36 cellular contexts compared by ENCODE assay signal in genomic region chr2:2701813-2702212, GRCh38.
"Had no signal": no experiment of that assay in that cellular context is flagged by ENCODE, and none has a peak within 500 bp of the region (broad histone marks: within the 10 kb centered on the region; RNA-seq: fewer than 3 reads in every experiment).

No MANE protein-coding gene starts in this region.

- H3K4me3 Mint-ChIP-seq: activated CD4-positive, alpha-beta memory T cell treated with anti-CD3 and anti-CD28 coated beads, Interleukin-2, amount 10 ng/mL, durations not matched to agents 7 days and 5 days; activated CD4-positive, alpha-beta T cell treated with anti-CD3 and anti-CD28 coated beads for 36 hours; activated CD4-positive, alpha-beta T cell treated with anti-CD3 and anti-CD28 coated beads, Interleukin-2, amount 10 ng/mL, durations not matched to agents 7 days and 5 days; activated CD8-positive, alpha-beta memory T cell treated with anti-CD3 and anti-CD28 coated beads, Interleukin-2, amount 10 ng/mL, durations not matched to agents 7 days and 5 days; activated CD8-positive, alpha-beta T cell treated with anti-CD3 and anti-CD28 coated beads, Interleukin-2, amount 10 ng/mL, durations not matched to agents 7 days and 5 days; activated naive CD4-positive, alpha-beta T cell treated with anti-CD3 and anti-CD28 coated beads, Interleukin-2, amount 10 ng/mL, durations not matched to agents 7 days and 5 days; activated naive CD4-positive, alpha-beta T cell treated with anti-CD3 and anti-CD28 coated beads, Interleukin-2, amount 50 U/mL, for 24 hours; activated naive CD8-positive, alpha-beta T cell; activated naive CD8-positive, alpha-beta T cell treated with anti-CD3 and anti-CD28 coated beads, Interleukin-2, amount 10 ng/mL, durations not matched to agents 7 days and 5 days; activated naive CD8-positive, alpha-beta T cell treated with anti-CD3 and anti-CD28 coated beads, Interleukin-2, amount 50 U/mL, for 24 hours; activated T-cell treated with anti-CD3 and anti-CD28 coated beads, Interleukin-2, amount 50 U/mL, for 24 hours; T-helper 1 cell treated with Interleukin-12 subunit alpha and Interleukin-12 subunit beta and Interleukin-4 antibody, amounts not matched to agents 30 μg/mL and 1 μg/mL, for 36 hours; T-helper 2 cell treated with Interferon-gamma antibody and Interleukin-4, amounts not matched to agents 5 μg/mL and 100 μg/mL, for 36 hours; WTC11 had no signal

- H3K4me1 ChIP-seq: ascending aorta, breast epithelium had no signal

- H3K27ac Mint-ChIP-seq: activated CD4-positive, alpha-beta memory T cell treated with anti-CD3 and anti-CD28 coated beads, Interleukin-2, amount 10 ng/mL, durations not matched to agents 7 days and 5 days; activated CD4-positive, alpha-beta T cell treated with anti-CD3 and anti-CD28 coated beads for 36 hours; activated CD4-positive, alpha-beta T cell treated with anti-CD3 and anti-CD28 coated beads, Interleukin-2, amount 10 ng/mL, durations not matched to agents 7 days and 5 days; activated CD8-positive, alpha-beta memory T cell treated with anti-CD3 and anti-CD28 coated beads, Interleukin-2, amount 10 ng/mL, durations not matched to agents 7 days and 5 days; activated CD8-positive, alpha-beta T cell treated with anti-CD3 and anti-CD28 coated beads, Interleukin-2, amount 10 ng/mL, durations not matched to agents 7 days and 5 days; activated naive CD4-positive, alpha-beta T cell treated with anti-CD3 and anti-CD28 coated beads, Interleukin-2, amount 10 ng/mL, durations not matched to agents 7 days and 5 days; activated naive CD4-positive, alpha-beta T cell treated with anti-CD3 and anti-CD28 coated beads, Interleukin-2, amount 50 U/mL, for 24 hours; activated naive CD8-positive, alpha-beta T cell; activated naive CD8-positive, alpha-beta T cell treated with anti-CD3 and anti-CD28 coated beads, Interleukin-2, amount 10 ng/mL, durations not matched to agents 7 days and 5 days; activated naive CD8-positive, alpha-beta T cell treated with anti-CD3 and anti-CD28 coated beads, Interleukin-2, amount 50 U/mL, for 24 hours; activated T-cell treated with anti-CD3 and anti-CD28 coated beads, Interleukin-2, amount 50 U/mL, for 24 hours; activated T-helper 2 cell treated with anti-CD3 and anti-CD28 coated beads, Interferon-gamma antibody, Interleukin-2, Interleukin-4, amounts not matched to agents 10 μg/mL and 5 μg/mL and 100 μg/mL, durations not matched to agents 14 hours and 24 hours and 36 hours; T-helper 1 cell treated with Interleukin-12 subunit alpha and Interleukin-12 subunit beta and Interleukin-4 antibody, amounts not matched to agents 30 μg/mL and 1 μg/mL, for 36 hours; T-helper 2 cell treated with Interferon-gamma antibody and Interleukin-4, amounts not matched to agents 5 μg/mL and 100 μg/mL, for 36 hours; WTC11 had no signal

- H3K27me3 ChIP-seq: ascending aorta, brain microvascular endothelial cell had no signal

- H3K9me3 ChIP-seq: ascending aorta, breast epithelium had no signal

- DNase-seq: activated CD4-positive, alpha-beta memory T cell treated with anti-CD3 and anti-CD28 coated beads, Interleukin-2, amount 10 ng/mL, durations not matched to agents 7 days and 5 days; activated CD4-positive, alpha-beta T cell treated with anti-CD3 and anti-CD28 coated beads for 1 hour; activated CD4-positive, alpha-beta T cell treated with anti-CD3 and anti-CD28 coated beads for 36 hours; activated CD4-positive, alpha-beta T cell treated with anti-CD3 and anti-CD28 coated beads for 48 hours; activated CD4-positive, alpha-beta T cell treated with anti-CD3 and anti-CD28 coated beads, Interleukin-2, amount 10 ng/mL, durations not matched to agents 7 days and 5 days; activated CD4-positive, alpha-beta T cell treated with anti-CD3 and anti-CD28 coated beads, Interleukin-2, amount 50 U/mL, for 48 hours; activated CD4-positive, CD25-positive, alpha-beta regulatory T cell; activated CD8-positive, alpha-beta memory T cell treated with anti-CD3 and anti-CD28 coated beads for 24 hours; activated CD8-positive, alpha-beta memory T cell treated with anti-CD3 and anti-CD28 coated beads, Interleukin-2, amount 10 ng/mL, durations not matched to agents 7 days and 5 days; activated CD8-positive, alpha-beta memory T cell treated with anti-CD3 and anti-CD28 coated beads, Interleukin-2, amount 50 U/mL, for 48 hours; activated CD8-positive, alpha-beta T cell treated with anti-CD3 and anti-CD28 coated beads, Interleukin-2, amount 10 ng/mL, durations not matched to agents 7 days and 5 days; activated effector memory CD4-positive, alpha-beta T cell treated with Interleukin-2 at 50 U/mL for 16 hours; activated gamma-delta T cell; activated naive CD4-positive, alpha-beta T cell treated with anti-CD3 and anti-CD28 coated beads, Interleukin-2, amount 10 ng/mL, durations not matched to agents 7 days and 5 days; activated naive CD4-positive, alpha-beta T cell treated with Interleukin-2 at 50 U/mL for 16 hours; activated naive CD8-positive, alpha-beta T cell treated with anti-CD3 and anti-CD28 coated beads, Interleukin-2, amount 10 ng/mL, durations not matched to agents 7 days and 5 days; activated naive CD8-positive, alpha-beta T cell treated with anti-CD3 and anti-CD28 coated beads, Interleukin-2, amount 50 U/mL, for 24 hours; activated T-cell treated with anti-CD3 and anti-CD28 coated beads, Interleukin-2, amount 50 U/mL, for 24 hours; activated T-cell treated with anti-CD3 and anti-CD28 coated beads, Interleukin-2, amount 50 U/mL, for 48 hours; amygdala; anterior cingulate cortex; brain microvascular endothelial cell; central memory CD4-positive, alpha-beta T cell; cerebellar nuclear complex; T-helper 1 cell; T-helper 2 cell; T-helper 9 cell; WERI-Rb-1 had no signal

- H3K27ac ChIP-seq: ascending aorta, brain microvascular endothelial cell, breast epithelium, WERI-Rb-1 had no signal

- H3K27me3 Mint-ChIP-seq: activated CD4-positive, alpha-beta memory T cell treated with anti-CD3 and anti-CD28 coated beads, Interleukin-2, amount 10 ng/mL, durations not matched to agents 7 days and 5 days; activated CD4-positive, alpha-beta T cell treated with anti-CD3 and anti-CD28 coated beads for 36 hours; activated CD4-positive, alpha-beta T cell treated with anti-CD3 and anti-CD28 coated beads, Interleukin-2, amount 10 ng/mL, durations not matched to agents 7 days and 5 days; activated CD8-positive, alpha-beta memory T cell treated with anti-CD3 and anti-CD28 coated beads, Interleukin-2, amount 10 ng/mL, durations not matched to agents 7 days and 5 days; activated naive CD4-positive, alpha-beta T cell treated with anti-CD3 and anti-CD28 coated beads, Interleukin-2, amount 10 ng/mL, durations not matched to agents 7 days and 5 days; activated naive CD4-positive, alpha-beta T cell treated with anti-CD3 and anti-CD28 coated beads, Interleukin-2, amount 50 U/mL, for 24 hours; activated naive CD8-positive, alpha-beta T cell; activated naive CD8-positive, alpha-beta T cell treated with anti-CD3 and anti-CD28 coated beads, Interleukin-2, amount 10 ng/mL, durations not matched to agents 7 days and 5 days; activated naive CD8-positive, alpha-beta T cell treated with anti-CD3 and anti-CD28 coated beads, Interleukin-2, amount 50 U/mL, for 24 hours; activated T-cell treated with anti-CD3 and anti-CD28 coated beads, Interleukin-2, amount 50 U/mL, for 24 hours had no signal

- H3K4me1 Mint-ChIP-seq: activated CD4-positive, alpha-beta memory T cell treated with anti-CD3 and anti-CD28 coated beads, Interleukin-2, amount 10 ng/mL, durations not matched to agents 7 days and 5 days; activated CD8-positive, alpha-beta memory T cell treated with anti-CD3 and anti-CD28 coated beads, Interleukin-2, amount 10 ng/mL, durations not matched to agents 7 days and 5 days; activated naive CD8-positive, alpha-beta T cell treated with anti-CD3 and anti-CD28 coated beads, Interleukin-2, amount 10 ng/mL, durations not matched to agents 7 days and 5 days; activated naive CD8-positive, alpha-beta T cell treated with anti-CD3 and anti-CD28 coated beads, Interleukin-2, amount 50 U/mL, for 24 hours had no signal

- H3K4me3 ChIP-seq: ascending aorta, breast epithelium had no signal

- H3K36me3 Mint-ChIP-seq: activated CD8-positive, alpha-beta memory T cell treated with anti-CD3 and anti-CD28 coated beads, Interleukin-2, amount 10 ng/mL, durations not matched to agents 7 days and 5 days; activated naive CD4-positive, alpha-beta T cell treated with anti-CD3 and anti-CD28 coated beads, Interleukin-2, amount 10 ng/mL, durations not matched to agents 7 days and 5 days; activated naive CD4-positive, alpha-beta T cell treated with anti-CD3 and anti-CD28 coated beads, Interleukin-2, amount 50 U/mL, for 24 hours; activated naive CD8-positive, alpha-beta T cell; activated naive CD8-positive, alpha-beta T cell treated with anti-CD3 and anti-CD28 coated beads, Interleukin-2, amount 10 ng/mL, durations not matched to agents 7 days and 5 days; WTC11 had no signal

- H3K36me3 ChIP-seq: ascending aorta, brain microvascular endothelial cell, breast epithelium, WERI-Rb-1 had no signal

- H3K9me3 Mint-ChIP-seq: activated CD4-positive, alpha-beta memory T cell treated with anti-CD3 and anti-CD28 coated beads, Interleukin-2, amount 10 ng/mL, durations not matched to agents 7 days and 5 days; activated CD4-positive, alpha-beta T cell treated with anti-CD3 and anti-CD28 coated beads, Interleukin-2, amount 10 ng/mL, durations not matched to agents 7 days and 5 days; activated naive CD4-positive, alpha-beta T cell treated with anti-CD3 and anti-CD28 coated beads, Interleukin-2, amount 10 ng/mL, durations not matched to agents 7 days and 5 days; activated naive CD4-positive, alpha-beta T cell treated with anti-CD3 and anti-CD28 coated beads, Interleukin-2, amount 50 U/mL, for 24 hours; activated naive CD8-positive, alpha-beta T cell treated with anti-CD3 and anti-CD28 coated beads, Interleukin-2, amount 10 ng/mL, durations not matched to agents 7 days and 5 days; activated naive CD8-positive, alpha-beta T cell treated with anti-CD3 and anti-CD28 coated beads, Interleukin-2, amount 50 U/mL, for 24 hours; activated T-cell treated with anti-CD3 and anti-CD28 coated beads, Interleukin-2, amount 50 U/mL, for 24 hours; activated T-helper 2 cell treated with anti-CD3 and anti-CD28 coated beads, Interferon-gamma antibody, Interleukin-2, Interleukin-4, amounts not matched to agents 10 μg/mL and 5 μg/mL and 100 μg/mL, durations not matched to agents 14 hours and 24 hours and 36 hours; T-helper 1 cell treated with Interleukin-12 subunit alpha and Interleukin-12 subunit beta and Interleukin-4 antibody, amounts not matched to agents 30 μg/mL and 1 μg/mL, for 36 hours; T-helper 2 cell treated with Interferon-gamma antibody and Interleukin-4, amounts not matched to agents 5 μg/mL and 100 μg/mL, for 36 hours; WTC11 had no signal
